Comparison of ENCODE assay signal across 21 cellular contexts in the genomic region with DNA sequence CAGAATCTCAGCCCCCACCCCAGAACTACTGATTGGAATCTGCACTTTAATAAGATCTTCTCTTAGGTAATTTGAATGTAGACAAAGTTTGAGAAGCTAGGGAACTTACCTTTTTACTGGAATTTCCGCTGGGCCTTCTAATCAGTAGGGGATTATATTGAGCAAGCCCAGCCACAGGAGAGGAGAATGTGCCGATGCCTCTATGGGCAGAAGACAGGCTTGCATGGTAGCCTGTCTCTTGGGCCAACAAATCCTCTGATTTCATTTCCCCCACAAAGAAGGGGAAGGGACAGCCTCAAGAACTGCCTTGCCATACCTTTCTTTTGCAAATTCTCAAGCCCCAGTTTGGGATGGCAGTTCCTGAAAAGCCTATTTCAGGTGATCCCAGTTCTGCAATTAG.
"Had no signal": no experiment of that assay in that cellular context is flagged by ENCODE, and none has a peak within 500 bp of the region (broad histone marks: within the 10 kb centered on the region; RNA-seq: fewer than 3 reads in every experiment).

No MANE protein-coding gene starts in this region.

- H3K36me3 ChIP-seq: SJCRH30 had no signal

- DNase-seq: KBM-7; MV-4-11; NCI-H1048; NCI-H1417; NCI-H1436 treated with DMSO at 0.1 percent for 48 hours; NCI-H1694; NCI-H187 treated with DMSO at 0.1 percent for 48 hours; NCI-H2029 treated with DMSO at 0.1 percent for 48 hours; NCI-H2171 treated with DMSO at 0.1 percent for 48 hours; NCI-H345; NCI-H524; NCI-H526 treated with DMSO at 0.1 percent for 48 hours; NCI-H748 treated with DMSO at 0.1 percent for 48 hours; NK-92 treated with Interleukin-12 subunit alpha and Interleukin-12 subunit beta, amount 100 ng/mL, for 24 hours; PC-3; SHP77 treated with DMSO at 0.1 percent for 48 hours; SJCRH30 had no signal

- H3K9me3 ChIP-seq: SJCRH30 had no signal

- H3K4me3 ChIP-seq: SJCRH30 had no signal

- ATAC-seq: Panc1, PC-3, Right ventricle myocardium inferior, SK-N-SH treated with all-trans-retinoic acid at 6 μM for 48 hours had no signal

- H3K27ac ChIP-seq: HL-60, SJCRH30 had no signal
